In the genomic region with DNA sequence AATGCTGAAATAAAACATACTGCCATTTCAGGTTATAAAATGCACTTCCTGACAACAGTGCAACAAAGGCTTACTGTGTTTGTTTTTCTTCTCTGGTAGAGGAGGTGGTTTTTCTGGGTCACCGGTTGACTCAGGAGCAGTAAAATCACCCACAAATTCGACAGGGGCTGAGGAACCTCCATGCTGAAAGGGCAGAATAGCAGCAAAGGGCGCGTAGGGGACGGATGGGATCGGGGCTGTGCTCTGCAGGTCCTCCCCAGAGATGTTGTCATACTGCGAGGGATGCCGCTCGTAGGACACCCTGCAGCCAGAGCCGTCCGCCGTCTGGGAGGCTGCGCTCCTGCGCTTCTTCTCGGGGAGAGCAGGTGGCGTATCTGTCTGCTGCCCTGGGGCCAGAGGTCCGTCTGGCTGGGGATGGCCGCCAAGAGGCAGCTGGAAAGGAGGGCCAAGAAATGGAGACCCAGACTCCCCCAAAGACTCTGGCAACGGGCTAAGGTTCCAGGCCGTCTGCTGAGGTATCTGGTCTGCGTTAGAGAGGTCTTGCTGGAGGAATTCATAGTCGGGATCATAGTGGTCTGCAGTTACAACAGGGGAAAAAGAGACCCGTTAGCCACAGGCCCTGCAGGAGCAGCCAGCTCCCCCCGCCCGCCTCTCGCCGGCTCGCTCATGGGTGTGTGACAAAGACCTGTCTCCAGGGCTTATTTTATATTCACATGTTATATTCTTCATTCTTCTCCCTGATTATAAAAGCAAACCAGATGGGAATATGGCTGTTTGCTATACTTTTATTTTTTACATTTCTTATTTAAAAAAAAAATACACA, we compare ENCODE assay signal across 1 cellular context.
TF ChIP-seq lines count a peak whose summit lies in the region.

No MANE protein-coding gene starts in this region.

TF ChIP-seq in HepG2, 621 proteins besides CTCF, POLR2A, EP300 and RAD21 (continued from another document):
- TF ChIP-seq, protein P1, sequence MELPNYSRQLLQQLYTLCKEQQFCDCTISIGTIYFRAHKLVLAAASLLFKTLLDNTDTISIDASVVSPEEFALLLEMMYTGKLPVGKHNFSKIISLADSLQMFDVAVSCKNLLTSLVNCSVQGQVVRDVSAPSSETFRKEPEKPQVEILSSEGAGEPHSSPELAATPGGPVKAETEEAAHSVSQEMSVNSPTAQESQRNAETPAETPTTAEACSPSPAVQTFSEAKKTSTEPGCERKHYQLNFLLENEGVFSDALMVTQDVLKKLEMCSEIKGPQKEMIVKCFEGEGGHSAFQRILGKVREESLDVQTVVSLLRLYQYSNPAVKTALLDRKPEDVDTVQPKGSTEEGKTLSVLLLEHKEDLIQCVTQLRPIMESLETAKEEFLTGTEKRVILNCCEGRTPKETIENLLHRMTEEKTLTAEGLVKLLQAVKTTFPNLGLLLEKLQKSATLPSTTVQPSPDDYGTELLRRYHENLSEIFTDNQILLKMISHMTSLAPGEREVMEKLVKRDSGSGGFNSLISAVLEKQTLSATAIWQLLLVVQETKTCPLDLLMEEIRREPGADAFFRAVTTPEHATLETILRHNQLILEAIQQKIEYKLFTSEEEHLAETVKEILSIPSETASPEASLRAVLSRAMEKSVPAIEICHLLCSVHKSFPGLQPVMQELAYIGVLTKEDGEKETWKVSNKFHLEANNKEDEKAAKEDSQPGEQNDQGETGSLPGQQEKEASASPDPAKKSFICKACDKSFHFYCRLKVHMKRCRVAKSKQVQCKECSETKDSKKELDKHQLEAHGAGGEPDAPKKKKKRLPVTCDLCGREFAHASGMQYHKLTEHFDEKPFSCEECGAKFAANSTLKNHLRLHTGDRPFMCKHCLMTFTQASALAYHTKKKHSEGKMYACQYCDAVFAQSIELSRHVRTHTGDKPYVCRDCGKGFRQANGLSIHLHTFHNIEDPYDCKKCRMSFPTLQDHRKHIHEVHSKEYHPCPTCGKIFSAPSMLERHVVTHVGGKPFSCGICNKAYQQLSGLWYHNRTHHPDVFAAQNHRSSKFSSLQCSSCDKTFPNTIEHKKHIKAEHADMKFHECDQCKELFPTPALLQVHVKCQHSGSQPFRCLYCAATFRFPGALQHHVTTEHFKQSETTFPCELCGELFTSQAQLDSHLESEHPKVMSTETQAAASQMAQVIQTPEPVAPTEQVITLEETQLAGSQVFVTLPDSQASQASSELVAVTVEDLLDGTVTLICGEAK (IDR thresholded peaks at IDR 0.05), result no peak
- TF ChIP-seq, protein P1 (CRISPR knock-in tag; IDR thresholded peaks at IDR 0.05), result no peak
- no peak for TF ChIP-seq NR2F2 (IDR thresholded peaks at IDR 0.05; ENCODE audit: borderline replicate concordance, low read depth)
- no peak for TF ChIP-seq HCFC1 (IDR thresholded peaks at IDR 0.05; ENCODE audit: low read depth, low read length)
- TF ChIP-seq, protein P2, sequence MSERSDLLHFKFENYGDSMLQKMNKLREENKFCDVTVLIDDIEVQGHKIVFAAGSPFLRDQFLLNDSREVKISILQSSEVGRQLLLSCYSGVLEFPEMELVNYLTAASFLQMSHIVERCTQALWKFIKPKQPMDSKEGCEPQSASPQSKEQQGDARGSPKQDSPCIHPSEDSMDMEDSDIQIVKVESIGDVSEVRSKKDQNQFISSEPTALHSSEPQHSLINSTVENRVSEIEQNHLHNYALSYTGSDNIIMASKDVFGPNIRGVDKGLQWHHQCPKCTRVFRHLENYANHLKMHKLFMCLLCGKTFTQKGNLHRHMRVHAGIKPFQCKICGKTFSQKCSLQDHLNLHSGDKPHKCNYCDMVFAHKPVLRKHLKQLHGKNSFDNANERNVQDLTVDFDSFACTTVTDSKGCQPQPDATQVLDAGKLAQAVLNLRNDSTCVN (CRISPR knock-in tag; IDR thresholded peaks at IDR 0.05; ENCODE audit: borderline replicate concordance), result no peak
- no peak for TF ChIP-seq ATRX (CRISPR knock-in tag; IDR thresholded peaks at IDR 0.05; ENCODE audit: borderline replicate concordance)
- TF ChIP-seq GZF1 (CRISPR knock-in tag; IDR thresholded peaks at IDR 0.05), result no peak
- no peak for TF ChIP-seq EED (CRISPR knock-in tag; IDR thresholded peaks at IDR 0.05)
- TF ChIP-seq, protein P3, sequence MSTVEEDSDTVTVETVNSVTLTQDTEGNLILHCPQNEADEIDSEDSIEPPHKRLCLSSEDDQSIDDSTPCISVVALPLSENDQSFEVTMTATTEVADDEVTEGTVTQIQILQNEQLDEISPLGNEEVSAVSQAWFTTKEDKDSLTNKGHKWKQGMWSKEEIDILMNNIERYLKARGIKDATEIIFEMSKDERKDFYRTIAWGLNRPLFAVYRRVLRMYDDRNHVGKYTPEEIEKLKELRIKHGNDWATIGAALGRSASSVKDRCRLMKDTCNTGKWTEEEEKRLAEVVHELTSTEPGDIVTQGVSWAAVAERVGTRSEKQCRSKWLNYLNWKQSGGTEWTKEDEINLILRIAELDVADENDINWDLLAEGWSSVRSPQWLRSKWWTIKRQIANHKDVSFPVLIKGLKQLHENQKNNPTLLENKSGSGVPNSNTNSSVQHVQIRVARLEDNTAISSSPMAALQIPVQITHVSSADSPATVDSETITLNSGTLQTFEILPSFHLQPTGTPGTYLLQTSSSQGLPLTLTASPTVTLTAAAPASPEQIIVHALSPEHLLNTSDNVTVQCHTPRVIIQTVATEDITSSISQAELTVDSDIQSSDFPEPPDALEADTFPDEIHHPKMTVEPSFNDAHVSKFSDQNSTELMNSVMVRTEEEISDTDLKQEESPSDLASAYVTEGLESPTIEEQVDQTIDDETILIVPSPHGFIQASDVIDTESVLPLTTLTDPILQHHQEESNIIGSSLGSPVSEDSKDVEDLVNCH (CRISPR knock-in tag; IDR thresholded peaks at IDR 0.05), result no peak
- no peak for TF ChIP-seq CHD2 (IDR thresholded peaks at IDR 0.05; ENCODE audit: low read depth, low read length)
- TF ChIP-seq SAFB2 (CRISPR knock-in tag; IDR thresholded peaks at IDR 0.05; ENCODE audit: borderline replicate concordance, low read depth), result no peak
- TF ChIP-seq ADNP (CRISPR knock-in tag; IDR thresholded peaks at IDR 0.05), result no peak
